Comparison of ENCODE assay signal across 17 cellular contexts in the genomic region with DNA sequence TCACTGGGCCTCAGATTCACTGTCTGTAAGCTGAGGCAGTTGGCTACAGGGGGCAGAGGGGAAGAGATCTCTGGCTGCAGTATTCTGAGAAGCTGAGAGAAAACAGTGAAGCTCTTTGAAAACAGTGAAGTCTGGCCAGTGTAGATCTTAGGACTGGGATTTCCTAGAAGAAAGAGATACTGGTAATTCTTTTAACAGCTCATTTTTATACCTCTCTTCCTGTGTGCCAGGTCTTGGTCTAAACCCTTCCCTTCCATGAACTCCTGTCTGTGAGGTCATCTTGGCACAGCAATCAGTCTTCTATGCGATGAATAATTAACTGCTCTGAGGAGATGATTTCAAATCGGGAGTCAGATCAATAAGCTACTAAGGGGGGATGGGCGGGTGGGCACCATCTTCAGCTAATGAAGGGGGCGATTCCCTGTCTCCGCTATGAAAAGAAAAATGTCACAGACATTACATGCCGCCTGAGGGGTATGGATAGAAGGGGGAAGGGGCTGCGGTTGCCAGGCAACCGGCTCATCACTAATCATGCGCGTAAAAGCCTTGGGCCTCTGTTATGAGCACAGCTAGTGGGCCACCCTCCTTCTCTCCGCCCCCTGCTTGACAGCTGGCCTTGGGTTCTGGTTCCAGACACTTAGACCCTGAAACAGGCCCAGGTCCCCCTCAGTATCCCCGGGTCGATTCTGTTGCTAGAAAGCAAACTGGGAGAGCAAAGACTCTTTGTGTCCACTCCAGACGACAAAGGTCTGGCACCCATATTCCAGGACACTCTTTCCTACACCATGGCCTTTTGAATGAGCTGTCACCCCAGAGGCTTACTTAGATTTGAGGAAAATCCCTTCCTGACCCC.
DNase-seq lines count a peak whose midpoint lies in the region; ATAC-seq and TF ChIP-seq lines count a peak whose summit lies in the region.
"Had no signal": no experiment of that assay in that cellular context is flagged by ENCODE, and none has a peak within 500 bp of the region (broad histone marks: within the 10 kb centered on the region; RNA-seq: fewer than 3 reads in every experiment).

No MANE protein-coding gene starts in this region.

- H3K36me3 Mint-ChIP-seq in natural killer cell = no peaks in the 10 kb centered on the region
- H3K36me3 Mint-ChIP-seq: activated naive CD4-positive, alpha-beta T cell treated with anti-CD3 and anti-CD28 coated beads, Interleukin-2, amount 50 U/mL, for 72 hours; mesothelial cell of epicardium; type B pancreatic cell had no signal

- peak; percentile 21 for DNase-seq in COR-L47 (lab: John Stamatoyannopoulos, UW)
- DNase-seq in DMS79 treated with DMSO at 0.1 percent for 48 hours (lab: John Stamatoyannopoulos, UW) = peak; percentile 26
- peak; percentile 42 for DNase-seq in SK-N-DZ (ENCODE audit: low spot score)
- peak; percentile 37 for DNase-seq in mucosa of gallbladder (ENCODE audit: low spot score)
- no peak for DNase-seq in amniotic stem cell (lab: John Stamatoyannopoulos, UW)
- DNase-seq in HT-29 (ENCODE audit: low spot score) = no peak
- DNase-seq in natural killer cell = no peak
- no peak for DNase-seq in stimulated activated CD4-positive, alpha-beta T cell treated with anti-CD3 and anti-CD28 coated beads, Interleukin-4, amount 100 ng/mL, for 4 hours
- DNase-seq: activated CD4-positive, alpha-beta T cell treated with anti-CD3 and anti-CD28 coated beads for 1 hour; heart right ventricle; MM.1S; pancreas; stimulated activated naive CD4-positive, alpha-beta T cell had no signal

- no peak overlapping the region for H3K4me3 Mint-ChIP-seq in natural killer cell
- H3K4me3 Mint-ChIP-seq: mesothelial cell of epicardium; T-helper 2 cell treated with Interferon-gamma antibody and Interleukin-4, amounts not matched to agents 5 μg/mL and 100 μg/mL, for 36 hours; type B pancreatic cell had no signal

- intact Hi-C loops in natural killer cell (cut with micrococcal nuclease) = loop anchor here (5.0 kb wide), 1 partner anchor 103 kb away; no protein-coding TSS in a partner anchor

- H3K9me3 Mint-ChIP-seq in natural killer cell = no peaks in the 10 kb centered on the region
- H3K9me3 Mint-ChIP-seq: activated naive CD4-positive, alpha-beta T cell treated with anti-CD3 and anti-CD28 coated beads, Interleukin-2, amount 50 U/mL, for 72 hours; mesothelial cell of epicardium; T-helper 2 cell treated with Interferon-gamma antibody and Interleukin-4, amounts not matched to agents 5 μg/mL and 100 μg/mL, for 36 hours; type B pancreatic cell had no signal

- no peak for ATAC-seq in natural killer cell
- ATAC-seq: activated naive CD4-positive, alpha-beta T cell treated with anti-CD3 and anti-CD28 coated beads, Interleukin-2, amount 50 U/mL, for 72 hours; heart right ventricle had no signal

- H3K27me3 Mint-ChIP-seq in natural killer cell (ENCODE audit: low read depth in 2 of 2) = peaks cover 6 to 8% of the 10 kb centered on the region in 2 donors

- no peak overlapping the region for H3K27ac Mint-ChIP-seq in natural killer cell
- H3K27ac Mint-ChIP-seq: activated naive CD4-positive, alpha-beta T cell treated with anti-CD3 and anti-CD28 coated beads, Interleukin-2, amount 50 U/mL, for 72 hours; mesothelial cell of epicardium; T-helper 2 cell treated with Interferon-gamma antibody and Interleukin-4, amounts not matched to agents 5 μg/mL and 100 μg/mL, for 36 hours; type B pancreatic cell had no signal

- peaks cover 8% of the 10 kb centered on the region in 2 donors for H3K4me1 Mint-ChIP-seq in natural killer cell

- TF ChIP-seq CTCF in natural killer cell (IDR thresholded peaks at IDR 0.05) = no peak

Comparison
In these comparisons a context has a peak if more than half of its experiments do, and no peak if none do; other contexts are left out.
1. DNase-seq: peak in COR-L47 (single experiment), DMS79 treated with DMSO at 0.1 percent for 48 hours (single experiment), SK-N-DZ (single experiment) and mucosa of gallbladder (single experiment); none in amniotic stem cell (single experiment), HT-29 (single experiment), natural killer cell (single experiment) and stimulated activated CD4-positive, alpha-beta T cell treated with anti-CD3 and anti-CD28 coated beads, Interleukin-4, amount 100 ng/mL, for 4 hours (0 of 2).